8 cellular contexts compared by ENCODE assay signal in genomic region chr3:45933586-45933985, GRCh38. TPM values are rescaled to one million over a fixed set of nuclear protein-coding genes. Genes with fewer than 3 reads are reported as not detected.
"Had no signal": no experiment of that assay in that cellular context is flagged by ENCODE, and none has a peak within 500 bp of the region (broad histone marks: within the 10 kb centered on the region; RNA-seq: fewer than 3 reads in every experiment).

No MANE protein-coding gene starts in this region.

- DNase-seq: H9, HCEC 1CT, IMR-90 had no signal

- H3K4me3 ChIP-seq: GM23338 had no signal

- FAIRE-seq: H1, H54, HTR-8/SVneo had no signal

- ATAC-seq: GM23338 had no signal

RNA-seq across cellular contexts. Expression of gene CXCR6, which starts 9.7 kb away (rescaled TPM):
- total RNA-seq: GM23338, H1, H9, HT-29, IMR-90 had no signal
- polyA plus RNA-seq: H1, IMR-90 had no signal

RNA-seq across cellular contexts. Expression of gene CCR9, which starts 47.2 kb away (rescaled TPM):
- total RNA-seq: GM23338, H1, H9, HT-29, IMR-90 had no signal
- polyA plus RNA-seq: GM23338, H1, IMR-90 had no signal
